Comparison of ENCODE assay signal across 32 cellular contexts in genomic region chr3:142693294-142693853, GRCh38.
"Had no signal": no experiment of that assay in that cellular context is flagged by ENCODE, and none has a peak within 500 bp of the region (broad histone marks: within the 10 kb centered on the region; RNA-seq: fewer than 3 reads in every experiment).

No MANE protein-coding gene starts in this region.

- FAIRE-seq: astrocyte, bronchial epithelial cell had no signal

- H3K27me3 Mint-ChIP-seq: activated B cell treated with CpG ODN at 0.5 μM for 24 hours; activated CD8-positive, alpha-beta T cell treated with anti-CD3 and anti-CD28 coated beads for 36 hours; activated naive CD4-positive, alpha-beta T cell treated with anti-CD3 and anti-CD28 coated beads, Interleukin-2, amount 50 U/mL, for 24 hours; activated naive CD8-positive, alpha-beta T cell treated with anti-CD3 and anti-CD28 coated beads, Interleukin-2, amount 10 ng/mL, durations not matched to agents 7 days and 5 days; activated T-helper 17 cell treated with anti-CD3 and anti-CD28 coated beads, Interleukin-2, amount 50 U/mL, for 72 hours; central memory CD8-positive, alpha-beta T cell; dendritic cell treated with granulocyte-macrophage colony-stimulating factor and Interleukin-4, amounts not matched to agents 40 ng/mL and 50 ng/mL, for 4 days had no signal

- ATAC-seq: activated CD4-positive, CD25-positive, alpha-beta regulatory T cell treated with anti-CD3 and anti-CD28 coated beads, Interleukin-2, amount 50 U/mL, for 24 hours; activated CD8-positive, alpha-beta T cell treated with anti-CD3 and anti-CD28 coated beads for 36 hours; activated T-cell treated with anti-CD3 and anti-CD28 coated beads, Interleukin-2, amount 50 U/mL, for 4 hours; activated T-helper 17 cell treated with anti-CD3 and anti-CD28 coated beads, Interleukin-2, amount 50 U/mL, for 72 hours; gastrocnemius medialis; heart left ventricle had no signal

- H3K9me3 Mint-ChIP-seq: activated B cell treated with CpG ODN at 0.5 μM for 24 hours; activated CD8-positive, alpha-beta T cell treated with anti-CD3 and anti-CD28 coated beads for 36 hours; activated naive CD4-positive, alpha-beta T cell treated with anti-CD3 and anti-CD28 coated beads, Interleukin-2, amount 50 U/mL, for 24 hours; activated naive CD8-positive, alpha-beta T cell treated with anti-CD3 and anti-CD28 coated beads, Interleukin-2, amount 10 ng/mL, durations not matched to agents 7 days and 5 days; activated T-cell treated with anti-CD3 and anti-CD28 coated beads, Interleukin-2, amount 50 U/mL, for 4 hours; activated T-helper 17 cell treated with anti-CD3 and anti-CD28 coated beads, Interleukin-2, amount 50 U/mL, for 72 hours; central memory CD8-positive, alpha-beta T cell; dendritic cell treated with granulocyte-macrophage colony-stimulating factor and Interleukin-4, amounts not matched to agents 40 ng/mL and 50 ng/mL, for 4 days; endodermal cell had no signal

- H3K4me1 Mint-ChIP-seq: activated B cell treated with CpG ODN at 0.5 μM for 24 hours; activated naive CD4-positive, alpha-beta T cell treated with anti-CD3 and anti-CD28 coated beads, Interleukin-2, amount 50 U/mL, for 24 hours; activated naive CD8-positive, alpha-beta T cell treated with anti-CD3 and anti-CD28 coated beads, Interleukin-2, amount 10 ng/mL, durations not matched to agents 7 days and 5 days; activated T-helper 17 cell treated with anti-CD3 and anti-CD28 coated beads, Interleukin-2, amount 50 U/mL, for 72 hours; central memory CD8-positive, alpha-beta T cell; endodermal cell had no signal

- H3K27ac ChIP-seq: brain microvascular endothelial cell, coronary artery, dorsolateral prefrontal cortex, esophagus muscularis mucosa, foreskin keratinocyte, gastrocnemius medialis, heart left ventricle, WERI-Rb-1 had no signal

- H3K36me3 Mint-ChIP-seq: activated naive CD4-positive, alpha-beta T cell treated with anti-CD3 and anti-CD28 coated beads, Interleukin-2, amount 50 U/mL, for 24 hours; activated naive CD8-positive, alpha-beta T cell treated with anti-CD3 and anti-CD28 coated beads, Interleukin-2, amount 10 ng/mL, durations not matched to agents 7 days and 5 days had no signal

- H3K9me3 ChIP-seq: esophagus muscularis mucosa, gastrocnemius medialis, heart left ventricle had no signal

- H3K27me3 ChIP-seq: brain microvascular endothelial cell, dorsolateral prefrontal cortex, esophagus muscularis mucosa, foreskin keratinocyte, gastrocnemius medialis, heart left ventricle had no signal

- H3K4me1 ChIP-seq: gastrocnemius medialis, heart left ventricle had no signal

- H3K4me3 ChIP-seq: coronary artery, dorsolateral prefrontal cortex, esophagus muscularis mucosa, gastrocnemius medialis, heart left ventricle had no signal

- H3K27ac Mint-ChIP-seq: activated B cell treated with CpG ODN at 0.5 μM for 24 hours; activated CD8-positive, alpha-beta T cell treated with anti-CD3 and anti-CD28 coated beads for 36 hours; activated naive CD8-positive, alpha-beta T cell treated with anti-CD3 and anti-CD28 coated beads, Interleukin-2, amount 10 ng/mL, durations not matched to agents 7 days and 5 days; activated T-helper 17 cell treated with anti-CD3 and anti-CD28 coated beads, Interleukin-2, amount 50 U/mL, for 72 hours; dendritic cell treated with granulocyte-macrophage colony-stimulating factor and Interleukin-4, amounts not matched to agents 40 ng/mL and 50 ng/mL, for 4 days; endodermal cell had no signal

- DNase-seq: activated B cell treated with CpG ODN at 0.5 μM for 24 hours; activated CD4-positive, alpha-beta T cell treated with anti-CD3 and anti-CD28 coated beads for 48 hours; activated CD4-positive, alpha-beta T cell treated with anti-CD3 and anti-CD28 coated beads, Interleukin-2, amount 50 U/mL, for 1 hour; activated CD4-positive, alpha-beta T cell treated with anti-CD3 and anti-CD28 coated beads, Interleukin-2, amount 50 U/mL, for 48 hours; activated CD8-positive, alpha-beta memory T cell treated with anti-CD3 and anti-CD28 coated beads for 24 hours; activated CD8-positive, alpha-beta T cell treated with anti-CD3 and anti-CD28 coated beads for 36 hours; activated effector memory CD4-positive, alpha-beta T cell treated with Interleukin-2 at 50 U/mL for 16 hours; activated gamma-delta T cell treated with Interleukin-2 at 50 U/mL for 16 hours; activated naive CD4-positive, alpha-beta T cell treated with Interleukin-2 at 50 U/mL for 16 hours; activated naive CD8-positive, alpha-beta T cell treated with anti-CD3 and anti-CD28 coated beads, Interleukin-2, amount 10 ng/mL, durations not matched to agents 7 days and 5 days; activated T-cell treated with anti-CD3 and anti-CD28 coated beads, Interleukin-2, amount 50 U/mL, for 4 hours; amniotic stem cell; anterior cingulate cortex; brain microvascular endothelial cell; dorsolateral prefrontal cortex; effector memory CD4-positive, alpha-beta T cell; endodermal cell; gastrocnemius medialis; glutamatergic neuron; heart left ventricle; T-helper 2 cell; WERI-Rb-1 had no signal

- H3K36me3 ChIP-seq: brain microvascular endothelial cell, esophagus muscularis mucosa, gastrocnemius medialis, heart left ventricle, WERI-Rb-1 had no signal

- H3K4me3 Mint-ChIP-seq: activated B cell treated with CpG ODN at 0.5 μM for 24 hours; activated CD8-positive, alpha-beta T cell treated with anti-CD3 and anti-CD28 coated beads for 36 hours; activated naive CD4-positive, alpha-beta T cell treated with anti-CD3 and anti-CD28 coated beads, Interleukin-2, amount 50 U/mL, for 24 hours; activated naive CD8-positive, alpha-beta T cell treated with anti-CD3 and anti-CD28 coated beads, Interleukin-2, amount 10 ng/mL, durations not matched to agents 7 days and 5 days; activated T-cell treated with anti-CD3 and anti-CD28 coated beads, Interleukin-2, amount 50 U/mL, for 4 hours; activated T-helper 17 cell treated with anti-CD3 and anti-CD28 coated beads, Interleukin-2, amount 50 U/mL, for 72 hours; central memory CD8-positive, alpha-beta T cell; dendritic cell treated with granulocyte-macrophage colony-stimulating factor and Interleukin-4, amounts not matched to agents 40 ng/mL and 50 ng/mL, for 4 days; endodermal cell had no signal
